7 cellular contexts compared by ENCODE assay signal in the genomic region with DNA sequence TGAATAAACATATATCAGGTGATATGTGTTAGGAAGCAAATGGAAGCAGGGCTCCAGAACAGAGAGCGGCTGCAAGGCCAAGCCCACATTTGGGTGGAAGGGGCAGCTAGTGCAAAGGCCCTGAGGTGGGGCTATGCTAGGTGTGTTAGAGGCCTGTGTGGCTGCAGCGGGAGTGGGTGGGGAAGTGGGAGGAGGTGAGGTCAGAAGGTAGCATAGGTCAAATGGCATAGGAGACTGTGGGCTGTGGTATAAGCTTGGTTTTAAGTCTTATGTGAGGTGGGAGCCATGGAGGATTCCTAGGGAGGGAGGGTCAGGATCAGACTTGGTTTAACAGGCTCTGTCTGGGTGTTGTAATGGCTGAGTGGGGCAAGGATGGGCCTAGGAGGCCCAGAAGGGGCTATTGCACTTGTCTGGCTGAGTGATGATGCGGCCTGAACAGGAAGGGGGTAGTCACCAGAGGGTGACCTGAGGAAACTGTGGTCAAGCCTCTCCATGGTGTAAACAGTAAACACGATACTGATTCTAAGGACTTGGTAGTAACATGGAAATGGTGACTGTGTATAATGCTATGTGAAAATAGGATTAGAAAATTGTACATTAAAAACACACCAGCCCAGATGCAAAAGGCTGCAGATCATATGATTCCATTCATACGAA. TPM values are rescaled to one million over a fixed set of nuclear protein-coding genes. Genes with fewer than 3 reads are reported as not detected.
DNase-seq lines count a peak whose midpoint lies in the region; ATAC-seq and TF ChIP-seq lines count a peak whose summit lies in the region.

No MANE protein-coding gene starts in this region.

- H3K4me2 ChIP-seq in HCT116 (ENCODE audit: low read length) (peak overlapping the region; percentile 85), PC-9 (peak overlapping the region; percentile 84)

- no peaks in the 10 kb centered on the region for H3K9me3 ChIP-seq in HCT116 (ENCODE audit: control insufficient read depth in 1 of 2, insufficient read depth in 1 of 2, low read depth in 1 of 2, low read length in 2 of 2)
- H3K9me3 ChIP-seq in PC-9 (ENCODE audit: insufficient read depth, low read depth), result no peaks in the 10 kb centered on the region
- no peaks in the 10 kb centered on the region for H3K9me3 ChIP-seq in suprapubic skin

- intact Hi-C loops in HCT116 (cut with micrococcal nuclease) (no loop called here), PC-9 (cut with micrococcal nuclease; ENCODE audit: unreplicated experiment) (no loop called here)

- no peaks in the 10 kb centered on the region for H3K27me3 ChIP-seq in HCT116 (ENCODE audit: insufficient read depth, low read length)
- no peaks in the 10 kb centered on the region for H3K27me3 ChIP-seq in PC-9 (ENCODE audit: insufficient read depth, low read depth)
- H3K27me3 ChIP-seq in suprapubic skin, result no peaks in the 10 kb centered on the region

- POLR2A ChIA-PET in HCT116 (lab: Charles Lee), result no interaction called here
- POLR2A ChIA-PET in PC-9 (lab: Charles Lee; ENCODE audit: unreplicated experiment), result no interaction called here

- CTCF ChIA-PET in HCT116 (lab: Charles Lee), result no interaction called here
- CTCF ChIA-PET in PC-9 (lab: Charles Lee), result interaction anchor here (0.6 kb wide), 1 partner anchor 30 kb away, joined by 3 read pairs; no protein-coding TSS in a partner anchor

- H3K36me3 ChIP-seq in HCT116 (ENCODE audit: control insufficient read depth in 1 of 2, insufficient read depth in 2 of 2, low read length in 2 of 2) (no peaks in the 10 kb centered on the region), PC-9 (ENCODE audit: low read depth) (no peaks in the 10 kb centered on the region), suprapubic skin (no peaks in the 10 kb centered on the region)

- no peaks in the 10 kb centered on the region for H3K9me3 Mint-ChIP-seq in stimulated activated naive CD8-positive, alpha-beta T cell treated with anti-CD3 and anti-CD28 coated beads, Interleukin-15, amount 100 ng/mL, for 72 hours

- H3K27ac ChIP-seq in HCT116 (ENCODE audit: low read depth, low read length), result no peak overlapping the region
- H3K27ac ChIP-seq in PC-9, result peak overlapping the region; percentile 80
- H3K27ac ChIP-seq in suprapubic skin, result no peak overlapping the region

- no peaks in the 10 kb centered on the region for H3K27me3 Mint-ChIP-seq in stimulated activated naive CD8-positive, alpha-beta T cell treated with anti-CD3 and anti-CD28 coated beads, Interleukin-15, amount 100 ng/mL, for 72 hours

- TF ChIP-seq CTCF in HCT116 (IDR thresholded peaks at IDR 0.05 in 2 of 3, conservative IDR thresholded peaks at IDR 0.05 in 1 of 3; ENCODE audit: borderline replicate concordance in 1 of 3, insufficient read depth in 1 of 3, low read depth in 2 of 3, low read length in 2 of 3), result no peak
- no peak for TF ChIP-seq CTCF in PC-9 (conservative IDR thresholded peaks at IDR 0.05)
- no peak for TF ChIP-seq CTCF in suprapubic skin (IDR thresholded peaks at IDR 0.05)

- no peak for TF ChIP-seq POLR2A in HCT116 (IDR thresholded peaks at IDR 0.05; ENCODE audit: borderline replicate concordance, extremely low read depth, insufficient read depth, insufficient read length)
- no peak for TF ChIP-seq POLR2A in suprapubic skin (IDR thresholded peaks at IDR 0.05)

- H2AFZ ChIP-seq in HCT116 (ENCODE audit: low read depth, low read length, poor library complexity, severe bottlenecking), result no peak overlapping the region
- H2AFZ ChIP-seq in PC-9, result no peak overlapping the region

- H3K4me3 ChIP-seq in HCT116 (replicated peaks in 1 of 2; ENCODE audit: low read depth in 1 of 2, low read length in 2 of 2) (no peak overlapping the region), PC-9 (no peak overlapping the region), suprapubic skin (no peak overlapping the region)

- H3K4me1 ChIP-seq in HCT116 (ENCODE audit: control insufficient read depth in 1 of 2, insufficient read depth in 2 of 2, low read length in 2 of 2), result peaks cover 45 to 62% of the 10 kb centered on the region in 2 experiments
- peaks cover 40% of the 10 kb centered on the region for H3K4me1 ChIP-seq in PC-9 (replicated peaks; ENCODE audit: insufficient read depth)
- peaks cover 48% of the 10 kb centered on the region for H3K4me1 ChIP-seq in suprapubic skin

- H3F3A ChIP-seq in PC-9 (ENCODE audit: insufficient read depth, low read depth), result peaks cover 43% of the 10 kb centered on the region; the same call in 1 of the 2 replicates

- H3K79me2 ChIP-seq in HCT116 (ENCODE audit: insufficient read depth, low read length), result peaks cover 96% of the 10 kb centered on the region
- peaks cover 87% of the 10 kb centered on the region for H3K79me2 ChIP-seq in PC-9 (ENCODE audit: low read depth)

- H3K4me3 Mint-ChIP-seq in stimulated activated naive CD8-positive, alpha-beta T cell treated with anti-CD3 and anti-CD28 coated beads, Interleukin-15, amount 100 ng/mL, for 72 hours, result no peak overlapping the region

- no peak for TF ChIP-seq RAD21 in HCT116 (IDR thresholded peaks at IDR 0.05; ENCODE audit: low read depth)

- H3K4me1 Mint-ChIP-seq in stimulated activated naive CD8-positive, alpha-beta T cell treated with anti-CD3 and anti-CD28 coated beads, Interleukin-15, amount 100 ng/mL, for 72 hours, result peaks cover 61% of the 10 kb centered on the region

- ATAC-seq in GM18508 (IDR thresholded peaks at IDR 0.05; ENCODE audit: insufficient read depth, unreplicated experiment) (peak; percentile 75), HCT116 (no peak), esophagus mucosa (peak; percentile 7)
- ATAC-seq in stimulated activated naive CD8-positive, alpha-beta T cell treated with anti-CD3 and anti-CD28 coated beads, Interleukin-15, amount 100 ng/mL, for 72 hours, result peak; percentile 90

- BruUV-seq in HCT116 (replicated peaks; lab: Mats Ljungman, UMichigan) (no TSS peak), PC-9 (replicated peaks; lab: Mats Ljungman, UMichigan) (no TSS peak)

- H4K20me1 ChIP-seq in HCT116 (ENCODE audit: insufficient read depth), result no peaks in the 10 kb centered on the region; the same call in 1 of the 2 replicates
- peaks cover 45% of the 10 kb centered on the region; the same call in 1 of the 2 replicates for H4K20me1 ChIP-seq in PC-9 (ENCODE audit: insufficient read depth)

- RAD21 ChIA-PET in HCT116 (lab: Charles Lee; ENCODE audit: low non-redundant PET in 1 of 2, low total read pairs in 2 of 2, uncharacterized antibody in 2 of 2, unreplicated experiment in 2 of 2), result no interaction called here

- DNase-seq in HCT116 (ENCODE audit: low read depth, low spot score) (no peak), PC-9 (peak; percentile 49 to 79), suprapubic skin (ENCODE audit: low spot score in 2 of 2) (no peak), GDM1 (lab: John Stamatoyannopoulos, UW) (no peak)
- DNase-seq in stimulated activated naive CD8-positive, alpha-beta T cell treated with anti-CD3 and anti-CD28 coated beads, Interleukin-15, amount 100 ng/mL, for 72 hours, result peak in 1 of 2 donors; percentile 55

- 79% methylated on average over 5 of the region's 5 CpGs for WGBS in suprapubic skin

- no peak for TF ChIP-seq EP300 in suprapubic skin (IDR thresholded peaks at IDR 0.05)

- no peaks in the 10 kb centered on the region for H3K9me2 ChIP-seq in HCT116 (ENCODE audit: insufficient read depth)
- no peaks in the 10 kb centered on the region for H3K9me2 ChIP-seq in PC-9 (ENCODE audit: insufficient read depth)

- H3K9ac ChIP-seq in HCT116 (ENCODE audit: low read length), result peak overlapping the region; percentile 62; the same call in 1 of the 2 replicates

- H3K27ac Mint-ChIP-seq in stimulated activated naive CD8-positive, alpha-beta T cell treated with anti-CD3 and anti-CD28 coated beads, Interleukin-15, amount 100 ng/mL, for 72 hours, result peak overlapping the region; percentile 31 to 81

TF ChIP-seq in HCT116, 20 proteins besides CTCF, POLR2A, EP300 and RAD21:
- TF ChIP-seq CBX3 (IDR thresholded peaks at IDR 0.05; ENCODE audit: low read depth), result no peak
- no peak for TF ChIP-seq SRF (IDR thresholded peaks at IDR 0.05; ENCODE audit: low read depth)
- TF ChIP-seq SIN3A (IDR thresholded peaks at IDR 0.05; ENCODE audit: low read depth), result no peak
- no peak for TF ChIP-seq TCF7L2 (IDR thresholded peaks at IDR 0.05; ENCODE audit: borderline replicate concordance, extremely low read depth, insufficient read depth, insufficient read length)
- TF ChIP-seq EZH2phosphoT487 (IDR thresholded peaks at IDR 0.05; ENCODE audit: borderline replicate concordance), result no peak
- TF ChIP-seq, protein P1, sequence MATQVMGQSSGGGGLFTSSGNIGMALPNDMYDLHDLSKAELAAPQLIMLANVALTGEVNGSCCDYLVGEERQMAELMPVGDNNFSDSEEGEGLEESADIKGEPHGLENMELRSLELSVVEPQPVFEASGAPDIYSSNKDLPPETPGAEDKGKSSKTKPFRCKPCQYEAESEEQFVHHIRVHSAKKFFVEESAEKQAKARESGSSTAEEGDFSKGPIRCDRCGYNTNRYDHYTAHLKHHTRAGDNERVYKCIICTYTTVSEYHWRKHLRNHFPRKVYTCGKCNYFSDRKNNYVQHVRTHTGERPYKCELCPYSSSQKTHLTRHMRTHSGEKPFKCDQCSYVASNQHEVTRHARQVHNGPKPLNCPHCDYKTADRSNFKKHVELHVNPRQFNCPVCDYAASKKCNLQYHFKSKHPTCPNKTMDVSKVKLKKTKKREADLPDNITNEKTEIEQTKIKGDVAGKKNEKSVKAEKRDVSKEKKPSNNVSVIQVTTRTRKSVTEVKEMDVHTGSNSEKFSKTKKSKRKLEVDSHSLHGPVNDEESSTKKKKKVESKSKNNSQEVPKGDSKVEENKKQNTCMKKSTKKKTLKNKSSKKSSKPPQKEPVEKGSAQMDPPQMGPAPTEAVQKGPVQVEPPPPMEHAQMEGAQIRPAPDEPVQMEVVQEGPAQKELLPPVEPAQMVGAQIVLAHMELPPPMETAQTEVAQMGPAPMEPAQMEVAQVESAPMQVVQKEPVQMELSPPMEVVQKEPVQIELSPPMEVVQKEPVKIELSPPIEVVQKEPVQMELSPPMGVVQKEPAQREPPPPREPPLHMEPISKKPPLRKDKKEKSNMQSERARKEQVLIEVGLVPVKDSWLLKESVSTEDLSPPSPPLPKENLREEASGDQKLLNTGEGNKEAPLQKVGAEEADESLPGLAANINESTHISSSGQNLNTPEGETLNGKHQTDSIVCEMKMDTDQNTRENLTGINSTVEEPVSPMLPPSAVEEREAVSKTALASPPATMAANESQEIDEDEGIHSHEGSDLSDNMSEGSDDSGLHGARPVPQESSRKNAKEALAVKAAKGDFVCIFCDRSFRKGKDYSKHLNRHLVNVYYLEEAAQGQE (IDR thresholded peaks at IDR 0.05; ENCODE audit: low read depth), result no peak
- no peak for TF ChIP-seq EZH2 (IDR thresholded peaks at IDR 0.05)
- TF ChIP-seq JUND (IDR thresholded peaks at IDR 0.05), result no peak
- no peak for TF ChIP-seq ZFX (IDR thresholded peaks at IDR 0.05)
- TF ChIP-seq, protein P2, sequence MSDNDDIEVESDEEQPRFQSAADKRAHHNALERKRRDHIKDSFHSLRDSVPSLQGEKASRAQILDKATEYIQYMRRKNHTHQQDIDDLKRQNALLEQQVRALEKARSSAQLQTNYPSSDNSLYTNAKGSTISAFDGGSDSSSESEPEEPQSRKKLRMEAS (IDR thresholded peaks at IDR 0.05), result no peak
- no peak for TF ChIP-seq ZNF274 (IDR thresholded peaks at IDR 0.05; ENCODE audit: low read depth, low read length)

RNA-seq across cellular contexts. Expression of gene RAI1, which starts 31.1 kb away (rescaled TPM):
- total RNA-seq in HCT116 (2021; ENCODE audit: unreplicated experiment) (38.5 TPM), PC-9 (2021) (86.3 and 92.9 TPM in 2 replicates), esophagus mucosa (20.4 TPM), suprapubic skin (10 to 100 TPM; 20.3 to 46.1 (median 30.4) TPM)
- polyA plus RNA-seq in HCT116 (2012), result 21.0 and 25.2 TPM in 2 replicates

Comparison
In these comparisons a context has a peak if more than half of its experiments do, and no peak if none do; other contexts are left out.
1. DNase-seq: peak in PC-9 (2 of 2); none in HCT116 (single experiment), suprapubic skin (0 of 2) and GDM1 (single experiment).